In genomic region chr7:100626530-100627237, GRCh38 we compare ENCODE assay signal across 7 cellular contexts. TPM values are rescaled to one million over a fixed set of nuclear protein-coding genes. Genes with fewer than 3 reads are reported as not detected.
DNase-seq lines count a peak whose midpoint lies in the region; ATAC-seq and TF ChIP-seq lines count a peak whose summit lies in the region.

No MANE protein-coding gene starts in this region.

- ATAC-seq in HG03175 (IDR thresholded peaks at IDR 0.05; ENCODE audit: unreplicated experiment), result peak; percentile 84

- peak; percentile 63 for TF ChIP-seq POLR2A in GM18951 (IDR thresholded peaks at IDR 0.05; ENCODE audit: extremely low read depth, insufficient read depth, insufficient read length)

- no peaks in the 10 kb centered on the region for H3K36me3 ChIP-seq in mesodermal cell (ENCODE audit: control insufficient read depth, insufficient read depth, low read length)

- H3K4me3 ChIP-seq in mesodermal cell (ENCODE audit: extremely low read depth, insufficient read depth, low read length, poor library complexity, severe bottlenecking), result peak overlapping the region; percentile 21

- DNase-seq in NCI-H82 treated with DMSO at 0.1 percent for 48 hours (lab: John Stamatoyannopoulos, UW; ENCODE audit: unreplicated experiment), result peak; percentile 67
- DNase-seq in activated CD8-positive, alpha-beta memory T cell treated with anti-CD3 and anti-CD28 coated beads for 24 hours, result peak; percentile 93
- peak; percentile 86 for DNase-seq in effector CD8-positive, alpha-beta T cell (lab: John Stamatoyannopoulos, UW)
- DNase-seq in stimulated activated CD8-positive, alpha-beta memory T cell treated with anti-CD3 and anti-CD28 coated beads, Interleukin-2, amount 100 ng/mL, for 1 hour (ENCODE audit: low read depth in 2 of 2), result peak; percentile 77 to 85

- no peaks in the 10 kb centered on the region for H3K9me3 ChIP-seq in mesodermal cell (ENCODE audit: control insufficient read depth, low read length)

- WGBS in mesodermal cell (ENCODE audit: insufficient coverage in 2 of 2), 2 experiments, result 8% methylated on average over 23 to 25 of the region's 37 CpGs

- H3K27ac ChIP-seq in mesodermal cell (ENCODE audit: low read depth, low read length, severe bottlenecking), result no peak overlapping the region

- in situ Hi-C loops in GM18951 (cut with MboI; ENCODE audit: low sequenced_read_pairs, unreplicated experiment), result no loop called here

- no peaks in the 10 kb centered on the region for H3K4me1 ChIP-seq in mesodermal cell (ENCODE audit: control insufficient read depth, insufficient read depth, low read length, poor library complexity, severe bottlenecking)

RNA-seq across cellular contexts. Expression of gene MOSPD3, which starts 14.3 kb away (rescaled TPM):
- 30.8 TPM for polyA plus RNA-seq in mesodermal cell (2013, experiment 1 of 2)
- polyA plus RNA-seq in mesodermal cell (2013, experiment 2 of 2), result 23.6 TPM

RNA-seq across cellular contexts. Expression of gene TFR2, which starts 14.7 kb away (rescaled TPM):
- polyA plus RNA-seq in mesodermal cell (2013, experiment 1 of 2), result 1.1 TPM
- polyA plus RNA-seq in mesodermal cell (2013, experiment 2 of 2), result 0.25 TPM

RNA-seq across cellular contexts. Expression of gene PCOLCE, which starts 24.5 kb away (rescaled TPM):
- 94.4 TPM for polyA plus RNA-seq in mesodermal cell (2013, experiment 1 of 2)
- 83.5 TPM for polyA plus RNA-seq in mesodermal cell (2013, experiment 2 of 2)

RNA-seq across cellular contexts. Expression of gene ACTL6B, which starts 29.6 kb away (rescaled TPM):
- 1.4 TPM for polyA plus RNA-seq in mesodermal cell (2013, experiment 1 of 2)
- polyA plus RNA-seq in mesodermal cell (2013, experiment 2 of 2), result 1.5 TPM

RNA-seq across cellular contexts. Expression of gene FBXO24, which starts 40.6 kb away (rescaled TPM):
- polyA plus RNA-seq in mesodermal cell (2013, experiment 1 of 2), result 1.5 TPM
- polyA plus RNA-seq in mesodermal cell (2013, experiment 2 of 2), result 0.86 TPM
